8 cellular contexts compared by ENCODE assay signal in the genomic region with DNA sequence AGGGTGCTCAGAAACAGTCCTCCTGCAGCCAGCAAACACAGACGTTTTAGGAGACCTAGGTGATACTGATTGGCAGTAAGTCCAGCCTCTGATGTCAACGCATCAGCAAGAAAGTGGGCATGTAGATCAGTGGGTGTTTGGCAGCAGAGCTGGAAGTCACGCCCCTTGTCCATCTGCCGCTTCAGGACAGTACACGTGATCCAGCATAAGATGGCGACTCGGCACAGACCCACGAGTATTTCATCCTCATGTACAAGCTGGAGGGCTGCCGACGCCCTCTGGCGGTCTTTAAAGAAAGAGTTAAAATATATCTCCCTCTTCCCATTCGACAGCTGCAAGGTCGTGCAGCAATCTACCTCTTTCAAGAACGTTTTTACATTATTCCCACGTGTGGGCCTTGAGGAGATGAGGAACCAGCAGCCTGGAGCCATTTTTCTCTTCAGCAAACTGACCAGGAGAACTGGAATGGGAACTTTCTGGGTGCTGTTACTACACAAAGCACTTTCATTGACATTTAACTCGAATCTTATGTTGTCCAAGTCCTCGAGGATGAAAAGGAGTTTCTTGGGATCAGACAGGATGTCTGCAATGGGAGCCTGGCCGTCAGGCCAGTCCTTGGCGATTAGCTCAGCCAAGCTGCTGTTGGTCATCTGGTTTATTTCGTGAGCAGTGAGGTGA. TPM values are rescaled to one million over a fixed set of nuclear protein-coding genes. Genes with fewer than 3 reads are reported as not detected.
DNase-seq lines count a peak whose midpoint lies in the region; ATAC-seq and TF ChIP-seq lines count a peak whose summit lies in the region.

No MANE protein-coding gene starts in this region.

- peaks cover 3% of the 10 kb centered on the region for H3K4me1 Mint-ChIP-seq in activated CD4-positive, alpha-beta T cell treated with anti-CD3 and anti-CD28 coated beads, Interleukin-2, amount 10 ng/mL, durations not matched to agents 7 days and 5 days

- peak in 5 of 9 donors; percentile 24 to 40 (median 27) for TF ChIP-seq CTCF in heart right ventricle (IDR thresholded peaks at IDR 0.05)

- no peaks in the 10 kb centered on the region for H3K27me3 Mint-ChIP-seq in activated CD4-positive, alpha-beta T cell treated with anti-CD3 and anti-CD28 coated beads, Interleukin-2, amount 10 ng/mL, durations not matched to agents 7 days and 5 days

- no peaks in the 10 kb centered on the region for H3K4me1 ChIP-seq in heart right ventricle

- no peaks in the 10 kb centered on the region for H3K36me3 Mint-ChIP-seq in activated CD4-positive, alpha-beta T cell treated with anti-CD3 and anti-CD28 coated beads, Interleukin-2, amount 10 ng/mL, durations not matched to agents 7 days and 5 days (ENCODE audit: low read depth)

- DNase-seq in DMS 273 treated with DMSO at 0.1 percent for 48 hours (lab: John Stamatoyannopoulos, UW), result peak; percentile 92
- peak; percentile 63 for DNase-seq in NCI-H226
- peak; percentile 14 for DNase-seq in activated CD4-positive, alpha-beta T cell treated with anti-CD3 and anti-CD28 coated beads, Interleukin-2, amount 10 ng/mL, durations not matched to agents 7 days and 5 days
- DNase-seq in heart right ventricle, result peak; percentile 6 to 10
- DNase-seq in stimulated activated CD4-positive, alpha-beta T cell treated with anti-CD3 and anti-CD28 coated beads, Interleukin-15, amount 100 ng/mL, for 24 hours, result peak; percentile 63
- no peak for DNase-seq in occipital lobe (lab: John Stamatoyannopoulos, UW)

- H3K36me3 ChIP-seq in heart right ventricle, result no peaks in the 10 kb centered on the region

- intact Hi-C loops in heart right ventricle (cut with DNase I), result loop anchor here in 1 of 10 donors (5.0 kb wide), 1 partner anchor 177 kb away; no protein-coding TSS in a partner anchor

- ATAC-seq in HG02870 (IDR thresholded peaks at IDR 0.05; ENCODE audit: unreplicated experiment) (peak; percentile 54), heart right ventricle (peak in 3 of 8 donors; percentile 52 to 63 (median 58)), GM21367 (IDR thresholded peaks at IDR 0.05; ENCODE audit: unreplicated experiment) (no peak)

- POLR2A ChIA-PET in activated CD4-positive, alpha-beta T cell treated with anti-CD3 and anti-CD28 coated beads, Interleukin-2, amount 10 ng/mL, durations not matched to agents 7 days and 5 days (lab: Charles Lee), result no interaction called here

- peaks cover 0 to 8% (median 0%) of the 10 kb centered on the region in 11 donors for H3K9me3 ChIP-seq in heart right ventricle

- CTCF ChIA-PET in activated CD4-positive, alpha-beta T cell treated with anti-CD3 and anti-CD28 coated beads, Interleukin-2, amount 10 ng/mL, durations not matched to agents 7 days and 5 days (lab: Charles Lee), result interaction anchor here (1.4 to 1.5 kb wide), 2 partner anchors 11 to 177 kb away, joined by 3 to 5 read pairs; no protein-coding TSS in a partner anchor

- H3K27me3 ChIP-seq in heart right ventricle, result peaks cover 0 to 13% (median 0%) of the 10 kb centered on the region in 7 donors

- no peak overlapping the region for H3K4me3 ChIP-seq in heart right ventricle

- 19 to 22% methylated on average over 20 of the region's 20 CpGs for WGBS in heart right ventricle, 2 donors

- peaks cover 19% of the 10 kb centered on the region for H3K9me3 Mint-ChIP-seq in activated CD4-positive, alpha-beta T cell treated with anti-CD3 and anti-CD28 coated beads, Interleukin-2, amount 10 ng/mL, durations not matched to agents 7 days and 5 days

- H3K4me3 Mint-ChIP-seq in activated CD4-positive, alpha-beta T cell treated with anti-CD3 and anti-CD28 coated beads, Interleukin-2, amount 10 ng/mL, durations not matched to agents 7 days and 5 days, result no peak overlapping the region

- no peak overlapping the region for H3K27ac Mint-ChIP-seq in activated CD4-positive, alpha-beta T cell treated with anti-CD3 and anti-CD28 coated beads, Interleukin-2, amount 10 ng/mL, durations not matched to agents 7 days and 5 days

- no peak overlapping the region for H3K27ac ChIP-seq in heart right ventricle

RNA-seq across cellular contexts. Expression of a gene that starts 22.3 kb away (rescaled TPM):
- not detected for total RNA-seq in activated CD4-positive, alpha-beta T cell treated with anti-CD3 and anti-CD28 coated beads, Interleukin-2, amount 10 ng/mL, durations not matched to agents 7 days and 5 days
- total RNA-seq in heart right ventricle (not detected), occipital lobe (not detected)
- polyA plus RNA-seq in heart right ventricle, result not detected

RNA-seq across cellular contexts. Expression of a gene that starts 26.8 kb away (rescaled TPM):
- not detected for total RNA-seq in activated CD4-positive, alpha-beta T cell treated with anti-CD3 and anti-CD28 coated beads, Interleukin-2, amount 10 ng/mL, durations not matched to agents 7 days and 5 days
- not detected for total RNA-seq in heart right ventricle
- polyA plus RNA-seq in heart right ventricle, result not detected
- under 0.01 TPM for total RNA-seq in occipital lobe

RNA-seq across cellular contexts. Expression of a gene that starts 40.6 kb away (rescaled TPM):
- total RNA-seq in activated CD4-positive, alpha-beta T cell treated with anti-CD3 and anti-CD28 coated beads, Interleukin-2, amount 10 ng/mL, durations not matched to agents 7 days and 5 days, result not detected
- total RNA-seq in heart right ventricle, result not detected
- polyA plus RNA-seq in heart right ventricle, result not detected
- total RNA-seq in occipital lobe, result not detected

RNA-seq across cellular contexts. Expression of a gene that starts 50.6 kb away (rescaled TPM):
- not detected for total RNA-seq in activated CD4-positive, alpha-beta T cell treated with anti-CD3 and anti-CD28 coated beads, Interleukin-2, amount 10 ng/mL, durations not matched to agents 7 days and 5 days
- under 1 TPM in 1 of 10 donors, not detected in 9; 0.30 TPM for total RNA-seq in heart right ventricle
- polyA plus RNA-seq in heart right ventricle, result not detected
- not detected for total RNA-seq in occipital lobe
